Comparison of ENCODE assay signal across 18 cellular contexts in the genomic region with DNA sequence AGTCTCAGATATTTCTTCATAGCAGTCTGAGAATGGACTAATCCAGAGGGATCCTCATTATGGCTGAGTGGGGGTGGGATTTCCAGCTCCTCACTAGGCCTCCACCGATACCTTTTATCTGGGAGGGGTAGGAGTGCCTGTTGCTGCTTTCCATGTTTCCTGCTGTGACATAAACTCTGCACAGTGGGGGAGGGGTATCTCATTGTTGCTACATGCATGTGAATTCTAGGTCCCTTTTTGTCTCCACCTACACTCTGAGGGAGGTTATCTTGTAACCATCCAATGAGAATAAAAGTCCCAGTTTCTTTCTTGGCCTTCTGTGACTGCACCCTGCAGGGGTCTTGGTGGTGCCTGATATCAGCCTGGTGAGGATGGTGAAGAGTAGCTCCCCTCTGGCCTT.
"Had no signal": no experiment of that assay in that cellular context is flagged by ENCODE, and none has a peak within 500 bp of the region (broad histone marks: within the 10 kb centered on the region; RNA-seq: fewer than 3 reads in every experiment).

No MANE protein-coding gene starts in this region.

- H3K4me1 Mint-ChIP-seq: naive thymus-derived CD4-positive, alpha-beta T cell; stimulated activated naive B cell treated with anti-CD40 and anti-IgM and Interleukin-4, amounts not matched to agents 10 μg/mL and 1 μg/mL and 100 μg/mL, for 72 hours; stimulated activated naive CD8-positive, alpha-beta T cell treated with anti-CD3 and anti-CD28 coated beads, Interleukin-15, amount 100 ng/mL, for 72 hours had no signal

- H3K36me3 ChIP-seq: ovary, right atrium auricular region, sigmoid colon, thoracic aorta had no signal

- H3K27me3 ChIP-seq: foreskin keratinocyte, ovary, right atrium auricular region, sigmoid colon had no signal

- H3K4me3 ChIP-seq: lung, ovary, right atrium auricular region, sigmoid colon, skin epidermis, thoracic aorta had no signal

- H3K27ac Mint-ChIP-seq: naive thymus-derived CD4-positive, alpha-beta T cell; stimulated activated naive B cell treated with anti-CD40 and anti-IgM and Interleukin-4, amounts not matched to agents 10 μg/mL and 1 μg/mL and 100 μg/mL, for 72 hours had no signal

- H3K27ac ChIP-seq: foreskin keratinocyte, ovary, right atrium auricular region, sigmoid colon, skin epidermis, thoracic aorta had no signal

- DNase-seq: dermis blood vessel endothelial cell; erythroblast; foreskin keratinocyte; left colon; left ventricle myocardium superior; naive thymus-derived CD4-positive, alpha-beta T cell; ovary; sigmoid colon; stimulated activated CD4-positive, alpha-beta T cell treated with anti-CD3 and anti-CD28 coated beads, Interleukin-2, amount 100 ng/mL, for 24 hours; stimulated activated CD4-positive, alpha-beta T cell treated with anti-CD3 and anti-CD28 coated beads, Interleukin-4, amount 100 ng/mL, for 4 hours; stimulated activated naive B cell treated with anti-CD40 and anti-IgM and Interleukin-4, amounts not matched to agents 10 μg/mL and 1 μg/mL and 100 μg/mL, for 72 hours; stimulated activated naive CD8-positive, alpha-beta T cell treated with anti-CD3 and anti-CD28 coated beads, Interleukin-15, amount 100 ng/mL, for 72 hours; substantia nigra; trophoblast cell had no signal

- ATAC-seq: foreskin keratinocyte; left colon; left ventricle myocardium superior; naive thymus-derived CD4-positive, alpha-beta T cell; stimulated activated naive B cell treated with anti-CD40 and anti-IgM and Interleukin-4, amounts not matched to agents 10 μg/mL and 1 μg/mL and 100 μg/mL, for 72 hours; stimulated activated naive CD8-positive, alpha-beta T cell treated with anti-CD3 and anti-CD28 coated beads, Interleukin-15, amount 100 ng/mL, for 72 hours had no signal

- H3K4me1 ChIP-seq: foreskin keratinocyte had no signal

- H3K9me3 ChIP-seq: ovary, sigmoid colon, thoracic aorta had no signal

- H3K4me3 Mint-ChIP-seq: naive thymus-derived CD4-positive, alpha-beta T cell; stimulated activated naive B cell treated with anti-CD40 and anti-IgM and Interleukin-4, amounts not matched to agents 10 μg/mL and 1 μg/mL and 100 μg/mL, for 72 hours; stimulated activated naive CD8-positive, alpha-beta T cell treated with anti-CD3 and anti-CD28 coated beads, Interleukin-15, amount 100 ng/mL, for 72 hours had no signal
